ENCODE assay signal across 8 cellular contexts in genomic region chr5:157142317-157143126, GRCh38. TPM values are rescaled to one million over a fixed set of nuclear protein-coding genes. Genes with fewer than 3 reads are reported as not detected.
DNase-seq lines count a peak whose midpoint lies in the region; ATAC-seq, FAIRE-seq and TF ChIP-seq lines count a peak whose summit lies in the region.

TSS of gene MED7 (minus strand) at chr5:157142865. CDS start at chr5:157139431, 3,434 bp downstream.

- H3K4me2 ChIP-seq in OCI-LY1 (ENCODE audit: low read length): peak within 1 kb of the TSS; percentile 77
- H3K4me2 ChIP-seq in endothelial cell of umbilical vein (ENCODE audit: insufficient read depth, low read length): peak within 1 kb of the TSS; percentile 96

- H3K9me2 ChIP-seq in OCI-LY1 (ENCODE audit: low read depth, low read length): no peaks in the 10 kb centered on the region

- peaks cover 19% of the 10 kb centered on the region for H3K36me3 ChIP-seq in HUES64 (ENCODE audit: insufficient read depth, low read length)
- H3K36me3 ChIP-seq in OCI-LY1 (ENCODE audit: insufficient read depth, low read length): peaks cover 22% of the 10 kb centered on the region
- H3K36me3 ChIP-seq in endothelial cell of umbilical vein (ENCODE audit: control insufficient read depth in 2 of 2, extremely low read depth in 1 of 2, insufficient read depth in 2 of 2, low read length in 2 of 2): peaks cover 0 to 2% of the 10 kb centered on the region in 2 experiments

- H3K36me3 Mint-ChIP-seq in Calu3 (ENCODE audit: insufficient read depth, unreplicated experiment): peaks cover 40% of the 10 kb centered on the region

- H3K79me2 ChIP-seq in OCI-LY1 (ENCODE audit: insufficient read depth, low read length): peaks cover 7% of the 10 kb centered on the region
- peaks cover 21% of the 10 kb centered on the region for H3K79me2 ChIP-seq in endothelial cell of umbilical vein (ENCODE audit: control insufficient read depth, insufficient read depth, low read length)

- H3K27ac ChIP-seq in HUES64 (ENCODE audit: low read depth, low read length) (peak within 1 kb of the TSS; percentile 81), OCI-LY1 (ENCODE audit: low read depth, low read length, poor library complexity, severe bottlenecking) (peak within 1 kb of the TSS; percentile 65), endothelial cell of umbilical vein (ENCODE audit: insufficient read depth, low read depth, low read length) (peak within 1 kb of the TSS; percentile 79)

- H3K4me3 ChIP-seq in HUES64 (ENCODE audit: low read length) (peak within 1 kb of the TSS; percentile 87), OCI-LY1 (ENCODE audit: low read depth, low read length, poor library complexity, severe bottlenecking) (peak within 1 kb of the TSS; percentile 90), endothelial cell of umbilical vein (replicated peaks in 1 of 3; ENCODE audit: insufficient read depth in 1 of 3, low read depth in 1 of 3, low read length in 3 of 3) (peak within 1 kb of the TSS; percentile 77 to 90 (median 79))

- H3K9me3 ChIP-seq in HUES64 (ENCODE audit: insufficient read depth, low read depth, low read length): no peaks in the 10 kb centered on the region
- no peaks in the 10 kb centered on the region for H3K9me3 ChIP-seq in OCI-LY1 (ENCODE audit: low read length)
- H3K9me3 ChIP-seq in endothelial cell of umbilical vein (replicated peaks; ENCODE audit: control insufficient read depth, insufficient read depth, low read length): no peaks in the 10 kb centered on the region

- peak; percentile 80 for TF ChIP-seq POLR2A in endothelial cell of umbilical vein (IDR thresholded peaks at IDR 0.05; ENCODE audit: low read depth, low read length)

- H3K4me3 Mint-ChIP-seq in Calu3 (ENCODE audit: low read depth, unreplicated experiment): peak within 1 kb of the TSS; percentile 92

- peak; percentile 100 for FAIRE-seq in endothelial cell of umbilical vein (lab: Jason Lieb, UNC)

- H3K4me1 ChIP-seq in HUES64 (ENCODE audit: insufficient read depth, low read length) (no peaks in the 10 kb centered on the region), OCI-LY1 (ENCODE audit: insufficient read depth, low read length, severe bottlenecking) (peaks cover 16% of the 10 kb centered on the region), endothelial cell of umbilical vein (ENCODE audit: control insufficient read depth, extremely low read depth, insufficient read depth, low read length) (peaks cover 6% of the 10 kb centered on the region)

- peak within 1 kb of the TSS; percentile 90 for H3K9ac ChIP-seq in HUES64 (ENCODE audit: low read depth, low read length)
- H3K9ac ChIP-seq in OCI-LY1 (ENCODE audit: low read length): peak within 1 kb of the TSS; percentile 95
- peak within 1 kb of the TSS; percentile 87 for H3K9ac ChIP-seq in endothelial cell of umbilical vein (replicated peaks; ENCODE audit: extremely low read depth, insufficient read depth, low read length)

- CTCF ChIA-PET in Calu3 (lab: Charles Lee): interaction anchor here (0.5 to 2.3 kb wide), 8 partner anchors 9 to 331 kb away, joined by 3 to 11 read pairs (median 4); no protein-coding TSS in a partner anchor
- CTCF ChIA-PET in endothelial cell of umbilical vein (lab: Charles Lee): interaction anchor here (2.6 kb wide), 1 partner anchor 10 kb away, joined by 13 read pairs; no protein-coding TSS in a partner anchor

- peak within 1 kb of the TSS; percentile 96 for H3K27ac Mint-ChIP-seq in Calu3 (ENCODE audit: unreplicated experiment)

- H3K4me1 Mint-ChIP-seq in Calu3 (ENCODE audit: low read depth, unreplicated experiment): peaks cover 12% of the 10 kb centered on the region

- no peaks in the 10 kb centered on the region for H3K9me3 Mint-ChIP-seq in Calu3 (ENCODE audit: low read depth, unreplicated experiment)

- 1% methylated on average over 48 of the region's 48 CpGs for WGBS in HUES64

- H3K9me1 ChIP-seq in endothelial cell of umbilical vein (replicated peaks; ENCODE audit: control insufficient read depth, extremely low read depth, insufficient read depth, low read length): no peaks in the 10 kb centered on the region

- TF ChIP-seq CTCF in Calu3 (IDR thresholded peaks at IDR 0.05; ENCODE audit: unreplicated experiment): no peak
- no peak for TF ChIP-seq CTCF in OCI-LY1 (IDR thresholded peaks at IDR 0.05; ENCODE audit: low read length)
- TF ChIP-seq CTCF in endothelial cell of umbilical vein (IDR thresholded peaks at IDR 0.05; ENCODE audit: extremely low read depth in 1 of 2, insufficient read depth in 1 of 2, low read depth in 1 of 2, low read length in 2 of 2): no peak

- peak; percentile 95 for DNase-seq in Calu3
- DNase-seq in activated CD8-positive, alpha-beta memory T cell treated with anti-CD3 and anti-CD28 coated beads, Interleukin-2, amount 50 U/mL, for 4 hours: peak; percentile 85
- peak; percentile 99 for DNase-seq in endothelial cell of umbilical vein (ENCODE audit: low read depth, low spot score)
- DNase-seq in midbrain (lab: John Stamatoyannopoulos, UW): peak; percentile 97
- peak; percentile 76 to 83 for DNase-seq in stimulated activated CD8-positive, alpha-beta memory T cell treated with anti-CD3 and anti-CD28 coated beads, Interleukin-2, amount 100 ng/mL, for 1 hour (ENCODE audit: low read depth in 2 of 2)

- H2AFZ ChIP-seq in OCI-LY1 (ENCODE audit: low read length) (peak within 1 kb of the TSS; percentile 58), endothelial cell of umbilical vein (ENCODE audit: low read depth, low read length) (peak within 1 kb of the TSS; percentile 90)

- BruUV-seq in Calu3 (replicated peaks; lab: Mats Ljungman, UMichigan): no TSS peak
- TSS peak; percentile 81 for BruUV-seq in endothelial cell of umbilical vein (replicated peaks; lab: Mats Ljungman, UMichigan)

- POLR2A ChIA-PET in endothelial cell of umbilical vein (lab: Charles Lee): interaction anchor here (0.8 kb wide), 1 partner anchor 10 kb away, joined by 3 read pairs; no protein-coding TSS in a partner anchor

- H3K27me3 ChIP-seq in HUES64 (ENCODE audit: insufficient read depth, low read length) (no peaks in the 10 kb centered on the region), OCI-LY1 (ENCODE audit: insufficient read depth, low read length) (no peaks in the 10 kb centered on the region), endothelial cell of umbilical vein (ENCODE audit: control insufficient read depth in 2 of 2, insufficient read depth in 2 of 2, low read length in 2 of 2) (no peaks in the 10 kb centered on the region)

- no peaks in the 10 kb centered on the region for H3F3A ChIP-seq in OCI-LY1 (ENCODE audit: insufficient read depth, low read length)

- intact Hi-C loops in Calu3 (cut with micrococcal nuclease; ENCODE audit: unreplicated experiment) (loop anchor here (5.0 kb wide), 1 partner anchor 125 kb away; the partner anchor contains the start of gene CYFIP2), endothelial cell of umbilical vein (cut with micrococcal nuclease) (loop anchor here (5.0 kb wide), 2 partner anchors 125 to 590 kb away; partner anchors contain the start of genes CYFIP2 and THG1L)

- no peaks in the 10 kb centered on the region for H3K27me3 Mint-ChIP-seq in Calu3 (ENCODE audit: unreplicated experiment)

- no peaks in the 10 kb centered on the region for H4K20me1 ChIP-seq in OCI-LY1 (ENCODE audit: insufficient read depth, low read length)
- no peaks in the 10 kb centered on the region for H4K20me1 ChIP-seq in endothelial cell of umbilical vein (replicated peaks; ENCODE audit: control insufficient read depth, extremely low read depth, insufficient read depth, low read length)

- dilution Hi-C loops in endothelial cell of umbilical vein (cut with MboI; ENCODE audit: extremely low pct_ligation_motif_present, low sequenced_read_pairs): no loop called here

- ATAC-seq in GM21447 (IDR thresholded peaks at IDR 0.05; ENCODE audit: unreplicated experiment): peak; percentile 99

TF ChIP-seq in endothelial cell of umbilical vein, 7 proteins besides CTCF, POLR2A, EP300 and RAD21:
- TF ChIP-seq MYC (IDR thresholded peaks at IDR 0.05; ENCODE audit: low read depth, low read length) (no peak), POLR2AphosphoS5 (IDR thresholded peaks at IDR 0.05; ENCODE audit: insufficient read depth, low read depth, low read length) (peak; percentile 61)

RNA-seq across cellular contexts. Expression of gene MED7, which starts in this region (rescaled TPM):
- 21.2 and 24.1 TPM in 2 replicates for total RNA-seq in Calu3 (2022)
- 11.3 TPM for polyA plus RNA-seq in HUES64 (2013, experiment 1 of 2)
- polyA plus RNA-seq in HUES64 (2013, experiment 2 of 2): 12.9 TPM
- total RNA-seq in endothelial cell of umbilical vein: 7.4 and 9.2 TPM in 2 replicates
- polyA plus RNA-seq in endothelial cell of umbilical vein: 3.9 and 4.3 TPM in 2 replicates
- 4.9 and 6.5 TPM in 2 replicates for polyA plus RNA-seq in endothelial cell of umbilical vein (2011; cell fraction: cytosol; rRNA removed)
- polyA plus RNA-seq in endothelial cell of umbilical vein (2011; cell fraction: nucleus; rRNA removed): 3.4 and 4.2 TPM in 2 replicates
- polyA plus RNA-seq in endothelial cell of umbilical vein (2012): 6.6 and 11.5 TPM in 2 replicates
- polyA minus RNA-seq in endothelial cell of umbilical vein: 4.6 and 4.9 TPM in 2 replicates
- polyA minus RNA-seq in endothelial cell of umbilical vein (2011; cell fraction: cytosol; rRNA and poly(A)+ RNA removed): 2.3 TPM
- polyA minus RNA-seq in endothelial cell of umbilical vein (2011; cell fraction: nucleus; rRNA and poly(A)+ RNA removed): 2.4 and 3.9 TPM in 2 replicates

Comparison
In these comparisons a context has a peak if more than half of its experiments do, and no peak if none do; other contexts are left out.
1. Peak in every context shown above with its lines: DNase-seq, ATAC-seq, H3K4me3 ChIP-seq and H3K27ac ChIP-seq.